In genomic region chr19:1146858-1147780, GRCh38 we compare ENCODE assay signal across 22 cellular contexts. TPM values are rescaled to one million over a fixed set of nuclear protein-coding genes. Genes with fewer than 3 reads are reported as not detected.
DNase-seq lines count a peak whose midpoint lies in the region; ATAC-seq, FAIRE-seq and TF ChIP-seq lines count a peak whose summit lies in the region.
"Had no signal": no experiment of that assay in that cellular context is flagged by ENCODE, and none has a peak within 500 bp of the region (broad histone marks: within the 10 kb centered on the region; RNA-seq: fewer than 3 reads in every experiment).

No MANE protein-coding gene starts in this region.

- peaks cover 0 to 13% (median 1%) of the 10 kb centered on the region in 4 experiments; a peak in 2 of 8 replicates for H3K36me3 ChIP-seq in H1 (ENCODE audit: control insufficient read depth in 2 of 4, insufficient read depth in 4 of 4, low read length in 3 of 4)
- peaks cover 13 to 14% of the 10 kb centered on the region in 2 experiments; a peak in 4 of 5 replicates for H3K36me3 ChIP-seq in HepG2 (replicated peaks in 1 of 2; ENCODE audit: control insufficient read depth in 1 of 2, insufficient read depth in 2 of 2, low read length in 2 of 2)
- no peaks in the 10 kb centered on the region for H3K36me3 ChIP-seq in CD8-positive, alpha-beta memory T cell (ENCODE audit: insufficient read depth, low read length)

- peaks cover 19% of the 10 kb centered on the region for H3K4me1 Mint-ChIP-seq in stimulated activated naive CD8-positive, alpha-beta T cell treated with anti-CD3 and anti-CD28 coated beads, Interleukin-15, amount 100 ng/mL, for 72 hours
- H3K4me1 Mint-ChIP-seq in CD8-positive, alpha-beta memory T cell = peaks cover 0 to 3% (median 1%) of the 10 kb centered on the region in 3 donors

- CTCF ChIA-PET in H1 (lab: Charles Lee; ENCODE audit: partially characterized antibody) = interaction anchor here (0.6 to 2.5 kb wide), 8 partner anchors 11 to 233 kb away, joined by 3 to 9 read pairs (median 4); no protein-coding TSS in a partner anchor
- CTCF ChIA-PET in HepG2 (lab: Yijun Ruan, JAX; ENCODE audit: low intra/inter-chr PET ratio, low total read pairs) = no interaction called here
- CTCF ChIA-PET in CD8-positive, alpha-beta memory T cell (lab: Charles Lee) = no interaction called here

- H3K27ac ChIP-seq in H1 (ENCODE audit: low read depth, low read length) (no peak overlapping the region; the same call in 1 of the 2 replicates), HepG2 (ENCODE audit: extremely low read length, insufficient read depth, low read length) (no peak overlapping the region)
- no peak overlapping the region for H3K27ac ChIP-seq in CD8-positive, alpha-beta memory T cell (ENCODE audit: low read depth, low read length)
- H3K27ac ChIP-seq: SJCRH30 had no signal

- TF ChIP-seq EP300 in H1 (IDR thresholded peaks at IDR 0.05; ENCODE audit: borderline replicate concordance in 1 of 2, low read depth in 2 of 2, low read length in 2 of 2) = no peak
- TF ChIP-seq EP300 in HepG2 (IDR thresholded peaks at IDR 0.05; ENCODE audit: low read depth in 2 of 2, low read length in 2 of 2) = no peak
- TF ChIP-seq EP300 in HepG2 (CRISPR knock-in tag; IDR thresholded peaks at IDR 0.05; ENCODE audit: borderline replicate concordance) = no peak

- no peak for TF ChIP-seq POLR2A in H1 (IDR thresholded peaks at IDR 0.05; ENCODE audit: control extremely low read depth in 1 of 2, low read depth in 2 of 2, low read length in 2 of 2)
- no peak for TF ChIP-seq POLR2A in HepG2 (IDR thresholded peaks at IDR 0.05; ENCODE audit: insufficient read depth in 1 of 2, low read depth in 2 of 2, low read length in 2 of 2)

- H3K27me3 ChIP-seq in H1 (replicated peaks in 1 of 4; ENCODE audit: control insufficient read depth in 3 of 4, extremely low read depth in 1 of 4, insufficient read depth in 3 of 4, low read length in 3 of 4) = no peaks in the 10 kb centered on the region
- no peaks in the 10 kb centered on the region; a peak in 1 of 5 replicates for H3K27me3 ChIP-seq in HepG2 (ENCODE audit: control insufficient read depth in 1 of 2, insufficient read depth in 2 of 2, low read length in 2 of 2)
- H3K27me3 ChIP-seq in CD8-positive, alpha-beta memory T cell (ENCODE audit: insufficient read depth, low read length, poor library complexity, severe bottlenecking) = no peaks in the 10 kb centered on the region
- H3K27me3 ChIP-seq: SJCRH30 had no signal

- intact Hi-C loops in HepG2 (cut with micrococcal nuclease; ENCODE audit: unreplicated experiment) = no loop called here

- H2BK12ac ChIP-seq in H1 (ENCODE audit: low read depth, low read length) = no peak overlapping the region

- H3K4ac ChIP-seq in H1 (replicated peaks; ENCODE audit: insufficient read length, low read depth, low read length) = no peak overlapping the region

- no peak overlapping the region for H3K4me3 ChIP-seq in H1 (ENCODE audit: extremely low read depth in 1 of 4, insufficient read depth in 2 of 4, low read depth in 3 of 4, low read length in 4 of 4)
- H3K4me3 ChIP-seq in HepG2 (replicated peaks in 1 of 3; ENCODE audit: insufficient read depth in 1 of 3, low read depth in 2 of 3, low read length in 3 of 3) = no peak overlapping the region
- H3K4me3 ChIP-seq in CD8-positive, alpha-beta memory T cell (ENCODE audit: low read length) = no peak overlapping the region
- H3K4me3 ChIP-seq: SJCRH30 had no signal

- BruUV-seq in HepG2 (replicated peaks; lab: Mats Ljungman, UMichigan) = no TSS peak

- H3K79me2 ChIP-seq in H1 (ENCODE audit: control insufficient read depth in 1 of 2, insufficient read depth in 2 of 2, low read length in 2 of 2) = no peaks in the 10 kb centered on the region
- H3K79me2 ChIP-seq in HepG2 (ENCODE audit: insufficient read depth, low read length) = no peaks in the 10 kb centered on the region

- H2BK20ac ChIP-seq in H1 (ENCODE audit: low read length) = no peak overlapping the region

- no peak overlapping the region for H2AFZ ChIP-seq in H1 (ENCODE audit: low read length)
- H2AFZ ChIP-seq in HepG2 (ENCODE audit: low read length) = no peak overlapping the region

- in situ Hi-C loops in HepG2 (cut with HindIII; ENCODE audit: extremely low pct_ligation_motif_present, low pct_unique_long_range_greater_than_20kb) = no loop called here

- POLR2A ChIA-PET in H1 (lab: Charles Lee; ENCODE audit: partially characterized antibody) (interaction anchor here (0.6 to 1.7 kb wide), 9 partner anchors 11 to 122 kb away, joined by 3 to 5 read pairs (median 4); partner anchors contain the start of gene CIRBP), HepG2 (lab: Yijun Ruan, JAX) (no interaction called here)
- POLR2A ChIA-PET in CD8-positive, alpha-beta memory T cell (lab: Charles Lee) = interaction anchor here (1.1 kb wide), 1 partner anchor 14 kb away, joined by 3 read pairs; no protein-coding TSS in a partner anchor

- DNase-seq in stimulated activated naive CD8-positive, alpha-beta T cell treated with anti-CD3 and anti-CD28 coated beads, Interleukin-15, amount 100 ng/mL, for 72 hours = no peak
- no peak for DNase-seq in stimulated activated naive CD8-positive, alpha-beta T cell treated with anti-CD3 and anti-CD28 coated beads, Interleukin-15, Interleukin-2, amounts not matched to agents 100 U/mL and 50 U/mL, for 24 hours
- DNase-seq in H1 (ENCODE audit: low read depth in 1 of 2, low spot score in 2 of 2) = no peak
- no peak for DNase-seq in HepG2 (ENCODE audit: low spot score)
- no peak for DNase-seq in inferior parietal cortex (ENCODE audit: extremely low spot score)
- DNase-seq in CD8-positive, alpha-beta memory T cell = no peak
- DNase-seq: 8988T, DMS153, Karpas-422, NCI-H1092 treated with DMSO at 0.1 percent for 48 hours, NCI-H146, NCI-H1930, NCI-H2107, NCI-H446, NCI-H524 treated with DMSO at 0.1 percent for 48 hours, NCI-H774, SJCRH30 had no signal

- peak; percentile 27 for ATAC-seq in stimulated activated naive CD8-positive, alpha-beta T cell treated with anti-CD3 and anti-CD28 coated beads, Interleukin-15, amount 100 ng/mL, for 72 hours
- no peak for ATAC-seq in stimulated activated naive CD8-positive, alpha-beta T cell treated with anti-CD3 and anti-CD28 coated beads, Interleukin-15, Interleukin-2, amounts not matched to agents 100 U/mL and 50 U/mL, for 24 hours
- ATAC-seq in HepG2 (no peak), esophagus mucosa (no peak), HG02798 (IDR thresholded peaks at IDR 0.05; ENCODE audit: poor library complexity, unreplicated experiment) (no peak)
- ATAC-seq: Right ventricle myocardium inferior, SK-N-SH treated with all-trans-retinoic acid at 6 μM for 48 hours had no signal

- TF ChIP-seq RAD21 in H1 (IDR thresholded peaks at IDR 0.05 in 1 of 2, conservative IDR thresholded peaks at IDR 0.05 in 1 of 2; ENCODE audit: low read depth in 2 of 2, low read length in 2 of 2) (no peak), HepG2 (CRISPR knock-in tag; IDR thresholded peaks at IDR 0.05) (no peak)

- no peak overlapping the region; the same call in none of the 2 replicates for H3K18ac ChIP-seq in H1 (ENCODE audit: extremely low read depth, low read length)

- H3K36me3 Mint-ChIP-seq in CD8-positive, alpha-beta memory T cell = peaks cover 1 to 43% (median 5%) of the 10 kb centered on the region in 3 donors

- 78% methylated on average over 19 of the region's 38 CpGs; no CpG with 5 or more reads in 1 of the 2 experiments for WGBS in H1 (ENCODE audit: extremely low coverage in 1 of 2, insufficient coverage in 1 of 2, insufficient read length in 1 of 2, insufficient replicate concordance in 2 of 2, low coverage in 1 of 2, low lambda C conversion rate in 2 of 2, missing lambda C conversion rate in 1 of 2), 2 experiments
- 98% methylated on average over 18 of the region's 38 CpGs for WGBS in HepG2 (ENCODE audit: low lambda C conversion rate)

- H4K5ac ChIP-seq in H1 (ENCODE audit: insufficient read length, low read depth, low read length) = no peak overlapping the region

- no peaks in the 10 kb centered on the region for H3K9me3 ChIP-seq in H1 (ENCODE audit: insufficient read depth in 2 of 2, low read depth in 1 of 2, low read length in 1 of 2)
- H3K9me3 ChIP-seq in HepG2 (ENCODE audit: low read length) = no peaks in the 10 kb centered on the region
- H3K9me3 ChIP-seq in CD8-positive, alpha-beta memory T cell (ENCODE audit: low read length) = no peaks in the 10 kb centered on the region
- H3K9me3 ChIP-seq: SJCRH30 had no signal

- H3K9ac ChIP-seq in H1 (replicated peaks in 1 of 4; ENCODE audit: extremely low read depth in 1 of 4, low read depth in 3 of 4, low read length in 3 of 4) (no peak overlapping the region), HepG2 (ENCODE audit: insufficient read depth, low read depth, low read length) (no peak overlapping the region)

- H2BK120ac ChIP-seq in H1 (replicated peaks; ENCODE audit: low read depth, low read length) = no peak overlapping the region

- peaks cover under 1% of the 10 kb centered on the region; the same call in 1 of the 2 replicates for H3K23me2 ChIP-seq in H1 (ENCODE audit: low read depth, low read length)

- H3K9me3 Mint-ChIP-seq in stimulated activated naive CD8-positive, alpha-beta T cell treated with anti-CD3 and anti-CD28 coated beads, Interleukin-15, amount 100 ng/mL, for 72 hours = peaks cover 1 to 3% of the 10 kb centered on the region in 2 donors
- no peaks in the 10 kb centered on the region for H3K9me3 Mint-ChIP-seq in CD8-positive, alpha-beta memory T cell

- H4K91ac ChIP-seq in H1 (replicated peaks; ENCODE audit: insufficient read length, low read length) = no peak overlapping the region

- H3K4me1 ChIP-seq in H1 (replicated peaks in 1 of 4; ENCODE audit: control insufficient read depth in 3 of 4, insufficient read depth in 4 of 4, low read length in 3 of 4) = peaks cover 0 to 15% (median 7%) of the 10 kb centered on the region in 4 experiments; a peak in 5 of 7 replicates
- H3K4me1 ChIP-seq in HepG2 (ENCODE audit: insufficient read depth, low read length) = no peaks in the 10 kb centered on the region
- no peaks in the 10 kb centered on the region for H3K4me1 ChIP-seq in CD8-positive, alpha-beta memory T cell (ENCODE audit: insufficient read depth, low read length)
- H3K4me1 ChIP-seq: SJCRH30 had no signal

- peak overlapping the region; percentile 75; the same call in 1 of the 2 replicates for H2BK5ac ChIP-seq in H1 (ENCODE audit: low read depth, low read length)

- H3K27me3 Mint-ChIP-seq in stimulated activated naive CD8-positive, alpha-beta T cell treated with anti-CD3 and anti-CD28 coated beads, Interleukin-15, amount 100 ng/mL, for 72 hours = no peaks in the 10 kb centered on the region
- H3K27me3 Mint-ChIP-seq in CD8-positive, alpha-beta memory T cell = peaks cover 0 to 1% of the 10 kb centered on the region in 2 donors

- no peak overlapping the region for H2AK5ac ChIP-seq in H1 (ENCODE audit: low read depth, low read length)

- no peak overlapping the region for H3K27ac Mint-ChIP-seq in stimulated activated naive CD8-positive, alpha-beta T cell treated with anti-CD3 and anti-CD28 coated beads, Interleukin-15, amount 100 ng/mL, for 72 hours
- H3K27ac Mint-ChIP-seq in CD8-positive, alpha-beta memory T cell = no peak overlapping the region

- H3K4me2 ChIP-seq in H1 (ENCODE audit: insufficient read depth in 1 of 2, low read depth in 2 of 2, low read length in 2 of 2) (no peak overlapping the region), HepG2 (ENCODE audit: low read depth, low read length) (no peak overlapping the region)

- no peak overlapping the region for H3K23ac ChIP-seq in H1 (ENCODE audit: insufficient read length)

- peaks cover 5% of the 10 kb centered on the region; the same call in 1 of the 2 replicates for H3K79me1 ChIP-seq in H1 (ENCODE audit: low read depth, low read length)

- FAIRE-seq in H1 (lab: Jason Lieb, UNC) (no peak), HepG2 (lab: Jason Lieb, UNC) (no peak)
- FAIRE-seq: GM19239 had no signal

- H3K56ac ChIP-seq in H1 (replicated peaks; ENCODE audit: insufficient read length, low read depth, low read length) = no peak overlapping the region

- no peak overlapping the region for H3K4me3 Mint-ChIP-seq in stimulated activated naive CD8-positive, alpha-beta T cell treated with anti-CD3 and anti-CD28 coated beads, Interleukin-15, amount 100 ng/mL, for 72 hours
- no peak overlapping the region for H3K4me3 Mint-ChIP-seq in CD8-positive, alpha-beta memory T cell

- TF ChIP-seq CTCF in H1 (IDR thresholded peaks at IDR 0.05; ENCODE audit: control extremely low read depth in 1 of 3, insufficient read depth in 1 of 3, low read depth in 1 of 3, low read length in 3 of 3) = no peak
- no peak for TF ChIP-seq CTCF in HepG2 (CRISPR knock-in tag; IDR thresholded peaks at IDR 0.05)

- H4K20me1 ChIP-seq in H1 (replicated peaks in 1 of 2; ENCODE audit: control insufficient read depth in 1 of 2, insufficient read depth in 2 of 2, low read length in 2 of 2) = no peaks in the 10 kb centered on the region
- H4K20me1 ChIP-seq in HepG2 (ENCODE audit: insufficient read depth, low read length) = no peaks in the 10 kb centered on the region

- H4K8ac ChIP-seq in H1 (ENCODE audit: extremely low read depth, insufficient read depth, low read length) = peak overlapping the region; percentile 78; the same call in 1 of the 2 replicates

- H3K14ac ChIP-seq in H1 (ENCODE audit: insufficient read length) = no peak overlapping the region

- no peak overlapping the region for H2BK15ac ChIP-seq in H1 (ENCODE audit: low read length)

RNA-seq across cellular contexts. Expression of gene SBNO2, which starts 26.9 kb away (rescaled TPM):
- 31.4 and 37.4 TPM in 2 replicates for total RNA-seq in H1 (2021; fragmentation: NEBNext Ultra II Directional; extraction: Animal tissue kit (Norgen Biotek cat#: 25700))
- polyA plus RNA-seq in H1 (2011; rRNA removed) (12.2 and 21.3 TPM in 2 replicates), HepG2 (2011; rRNA removed) (8.6 and 10.8 TPM in 2 replicates)
- polyA plus RNA-seq in H1 (2011; cell fraction: cytosol; rRNA removed) = 12.8 TPM
- 67.3 TPM for polyA plus RNA-seq in H1 (2011; cell fraction: nucleus; rRNA removed)
- polyA plus RNA-seq in H1 (2012, experiment 1 of 2) = 21.4 to 33.6 TPM (median 24.5 TPM) in 4 replicates
- 13.6 TPM for polyA plus RNA-seq in H1 (2012, experiment 2 of 2)
- 16.0 TPM for polyA plus RNA-seq in H1 (2013, experiment 1 of 2)
- 14.4 TPM for polyA plus RNA-seq in H1 (2013, experiment 2 of 2)
- 10.0 and 10.6 TPM in 2 replicates for polyA minus RNA-seq in H1 (2011; rRNA and poly(A)+ RNA removed)
- 23.1 TPM for polyA minus RNA-seq in H1 (2011; cell fraction: cytosol; rRNA and poly(A)+ RNA removed)
- polyA minus RNA-seq in H1 (2011; cell fraction: nucleus; rRNA and poly(A)+ RNA removed) = 23.4 TPM
- total RNA-seq in HepG2 (2016; rRNA removed; fragmentation: Illumina TruSeq; extraction: Trizol) (5.8 and 10.4 TPM in 2 replicates), esophagus mucosa (67.5 TPM)
- 3.3 and 3.8 TPM in 2 replicates for total RNA-seq in HepG2 (2016; cell fraction: cytosol; rRNA removed; fragmentation: Illumina TruSeq; extraction: Trizol; ENCODE audit: low read depth)
- total RNA-seq in HepG2 (2016; cell fraction: insoluble cytoplasmic fraction; rRNA removed; fragmentation: Illumina TruSeq; extraction: Trizol) = 6.5 and 12.4 TPM in 2 replicates
- total RNA-seq in HepG2 (2016; cell fraction: membrane; rRNA removed; fragmentation: Illumina TruSeq; extraction: Trizol) = 7.7 and 8.1 TPM in 2 replicates
- 10.4 and 12.1 TPM in 2 replicates for total RNA-seq in HepG2 (2016; cell fraction: nucleus; rRNA removed; fragmentation: Illumina TruSeq; extraction: Trizol)
- 4.1 and 8.0 TPM in 2 replicates for polyA plus RNA-seq in HepG2 (2011; cell fraction: cytosol; rRNA removed)
- 53.6 and 82.3 TPM in 2 replicates for polyA plus RNA-seq in HepG2 (2011; cell fraction: nucleus; rRNA removed)
- polyA plus RNA-seq in HepG2 (2012) = 10.8 and 11.3 TPM in 2 replicates
- polyA plus RNA-seq in HepG2 (2016; cell fraction: cytosol; fragmentation: Illumina TruSeq; extraction: Trizol; ENCODE audit: low read depth) = 1.0 and 1.1 TPM in 2 replicates
- polyA plus RNA-seq in HepG2 (2016; cell fraction: insoluble cytoplasmic fraction; fragmentation: Illumina TruSeq; extraction: Trizol; ENCODE audit: low read depth) = 6.7 and 7.7 TPM in 2 replicates
- polyA plus RNA-seq in HepG2 (2016; cell fraction: membrane; fragmentation: Illumina TruSeq; extraction: Trizol; ENCODE audit: low read depth) = 2.8 and 3.4 TPM in 2 replicates
- 33.1 and 36.3 TPM in 2 replicates for polyA plus RNA-seq in HepG2 (2016; cell fraction: nucleus; fragmentation: Illumina TruSeq; extraction: Trizol; ENCODE audit: insufficient read depth, low read depth)
- polyA minus RNA-seq in HepG2 (2011; rRNA and poly(A)+ RNA removed; ENCODE audit: low replicate concordance) = 21.5 and 30.2 TPM in 2 replicates
- 9.8 and 12.0 TPM in 2 replicates for polyA minus RNA-seq in HepG2 (2011; cell fraction: cytosol; rRNA and poly(A)+ RNA removed)
- 13.0 and 13.4 TPM in 2 replicates for polyA minus RNA-seq in HepG2 (2011; cell fraction: nucleus; rRNA and poly(A)+ RNA removed)
- 10 to 100 TPM; 59.0 to 61.0 TPM for total RNA-seq in CD8-positive, alpha-beta memory T cell
- 4.3 TPM for polyA plus RNA-seq in CD8-positive, alpha-beta memory T cell

RNA-seq across cellular contexts. Expression of gene GPX4, which starts 43.3 kb away (rescaled TPM):
- total RNA-seq in H1 (2021; fragmentation: NEBNext Ultra II Directional; extraction: Animal tissue kit (Norgen Biotek cat#: 25700)) = 342 and 355 TPM in 2 replicates
- 693 and 947 TPM in 2 replicates for polyA plus RNA-seq in H1 (2011; rRNA removed)
- polyA plus RNA-seq in H1 (2011; cell fraction: cytosol; rRNA removed) = 779 TPM
- 730 TPM for polyA plus RNA-seq in H1 (2011; cell fraction: nucleus; rRNA removed)
- polyA plus RNA-seq in H1 (2012, experiment 1 of 2) = 475 to 711 TPM (median 640 TPM) in 4 replicates
- polyA plus RNA-seq in H1 (2012, experiment 2 of 2) = 958 TPM
- polyA plus RNA-seq in H1 (2013, experiment 1 of 2) = 575 TPM
- 562 TPM for polyA plus RNA-seq in H1 (2013, experiment 2 of 2)
- 186 and 191 TPM in 2 replicates for polyA minus RNA-seq in H1 (2011; rRNA and poly(A)+ RNA removed)
- polyA minus RNA-seq in H1 (2011; cell fraction: cytosol; rRNA and poly(A)+ RNA removed) = 297 TPM
- 155 TPM for polyA minus RNA-seq in H1 (2011; cell fraction: nucleus; rRNA and poly(A)+ RNA removed)
- total RNA-seq in HepG2 (2016; rRNA removed; fragmentation: Illumina TruSeq; extraction: Trizol) = 426 and 535 TPM in 2 replicates
- 2,785 and 3,522 TPM in 2 replicates for total RNA-seq in HepG2 (2016; cell fraction: cytosol; rRNA removed; fragmentation: Illumina TruSeq; extraction: Trizol; ENCODE audit: low read depth)
- 340 and 561 TPM in 2 replicates for total RNA-seq in HepG2 (2016; cell fraction: insoluble cytoplasmic fraction; rRNA removed; fragmentation: Illumina TruSeq; extraction: Trizol)
- 1,902 and 2,313 TPM in 2 replicates for total RNA-seq in HepG2 (2016; cell fraction: membrane; rRNA removed; fragmentation: Illumina TruSeq; extraction: Trizol)
- 168 and 177 TPM in 2 replicates for total RNA-seq in HepG2 (2016; cell fraction: nucleus; rRNA removed; fragmentation: Illumina TruSeq; extraction: Trizol)
- polyA plus RNA-seq in HepG2 (2011; rRNA removed) = 613 and 728 TPM in 2 replicates
- 837 and 1,257 TPM in 2 replicates for polyA plus RNA-seq in HepG2 (2011; cell fraction: cytosol; rRNA removed)
- 557 and 562 TPM in 2 replicates for polyA plus RNA-seq in HepG2 (2011; cell fraction: nucleus; rRNA removed)
- 539 and 705 TPM in 2 replicates for polyA plus RNA-seq in HepG2 (2012)
- polyA plus RNA-seq in HepG2 (2016; cell fraction: cytosol; fragmentation: Illumina TruSeq; extraction: Trizol; ENCODE audit: low read depth) = 3,701 and 4,930 TPM in 2 replicates
- polyA plus RNA-seq in HepG2 (2016; cell fraction: insoluble cytoplasmic fraction; fragmentation: Illumina TruSeq; extraction: Trizol; ENCODE audit: low read depth) = 454 and 583 TPM in 2 replicates
- polyA plus RNA-seq in HepG2 (2016; cell fraction: membrane; fragmentation: Illumina TruSeq; extraction: Trizol; ENCODE audit: low read depth) = 2,313 and 2,706 TPM in 2 replicates
- polyA plus RNA-seq in HepG2 (2016; cell fraction: nucleus; fragmentation: Illumina TruSeq; extraction: Trizol; ENCODE audit: insufficient read depth, low read depth) = 387 and 420 TPM in 2 replicates
- 195 and 435 TPM in 2 replicates for polyA minus RNA-seq in HepG2 (2011; rRNA and poly(A)+ RNA removed; ENCODE audit: low replicate concordance)
- polyA minus RNA-seq in HepG2 (2011; cell fraction: cytosol; rRNA and poly(A)+ RNA removed) = 211 and 241 TPM in 2 replicates
- 51.6 and 73.4 TPM in 2 replicates for polyA minus RNA-seq in HepG2 (2011; cell fraction: nucleus; rRNA and poly(A)+ RNA removed)
- 100 to 1,000 TPM; 222 TPM for total RNA-seq in CD8-positive, alpha-beta memory T cell
- 373 TPM for polyA plus RNA-seq in CD8-positive, alpha-beta memory T cell
- total RNA-seq in esophagus mucosa = 138 TPM

RNA-seq across cellular contexts. Expression of gene POLR2E, which starts 51.9 kb away (rescaled TPM):
- total RNA-seq in H1 (2021; fragmentation: NEBNext Ultra II Directional; extraction: Animal tissue kit (Norgen Biotek cat#: 25700)) = 274 and 281 TPM in 2 replicates
- polyA plus RNA-seq in H1 (2011; rRNA removed) = 381 and 483 TPM in 2 replicates
- 378 TPM for polyA plus RNA-seq in H1 (2011; cell fraction: cytosol; rRNA removed)
- 283 TPM for polyA plus RNA-seq in H1 (2011; cell fraction: nucleus; rRNA removed)
- polyA plus RNA-seq in H1 (2012, experiment 1 of 2) = 286 to 416 TPM (median 379 TPM) in 4 replicates
- 296 TPM for polyA plus RNA-seq in H1 (2012, experiment 2 of 2)
- polyA plus RNA-seq in H1 (2013, experiment 1 of 2) = 195 TPM
- polyA plus RNA-seq in H1 (2013, experiment 2 of 2) = 204 TPM
- polyA minus RNA-seq in H1 (2011; rRNA and poly(A)+ RNA removed) = 110 and 140 TPM in 2 replicates
- 128 TPM for polyA minus RNA-seq in H1 (2011; cell fraction: cytosol; rRNA and poly(A)+ RNA removed)
- 125 TPM for polyA minus RNA-seq in H1 (2011; cell fraction: nucleus; rRNA and poly(A)+ RNA removed)
- 140 TPM in 2 replicates for total RNA-seq in HepG2 (2016; rRNA removed; fragmentation: Illumina TruSeq; extraction: Trizol)
- 43.4 and 44.8 TPM in 2 replicates for total RNA-seq in HepG2 (2016; cell fraction: cytosol; rRNA removed; fragmentation: Illumina TruSeq; extraction: Trizol; ENCODE audit: low read depth)
- total RNA-seq in HepG2 (2016; cell fraction: insoluble cytoplasmic fraction; rRNA removed; fragmentation: Illumina TruSeq; extraction: Trizol) = 135 and 141 TPM in 2 replicates
- total RNA-seq in HepG2 (2016; cell fraction: membrane; rRNA removed; fragmentation: Illumina TruSeq; extraction: Trizol) = 89.0 and 92.5 TPM in 2 replicates
- total RNA-seq in HepG2 (2016; cell fraction: nucleus; rRNA removed; fragmentation: Illumina TruSeq; extraction: Trizol) = 54.0 and 55.3 TPM in 2 replicates
- 272 and 305 TPM in 2 replicates for polyA plus RNA-seq in HepG2 (2011; rRNA removed)
- 222 and 337 TPM in 2 replicates for polyA plus RNA-seq in HepG2 (2011; cell fraction: cytosol; rRNA removed)
- 150 and 188 TPM in 2 replicates for polyA plus RNA-seq in HepG2 (2011; cell fraction: nucleus; rRNA removed)
- 201 and 222 TPM in 2 replicates for polyA plus RNA-seq in HepG2 (2012)
- 94.9 and 102 TPM in 2 replicates for polyA plus RNA-seq in HepG2 (2016; cell fraction: cytosol; fragmentation: Illumina TruSeq; extraction: Trizol; ENCODE audit: low read depth)
- 246 and 282 TPM in 2 replicates for polyA plus RNA-seq in HepG2 (2016; cell fraction: insoluble cytoplasmic fraction; fragmentation: Illumina TruSeq; extraction: Trizol; ENCODE audit: low read depth)
- polyA plus RNA-seq in HepG2 (2016; cell fraction: membrane; fragmentation: Illumina TruSeq; extraction: Trizol; ENCODE audit: low read depth) = 145 and 159 TPM in 2 replicates
- 179 TPM in 2 replicates for polyA plus RNA-seq in HepG2 (2016; cell fraction: nucleus; fragmentation: Illumina TruSeq; extraction: Trizol; ENCODE audit: insufficient read depth, low read depth)
- 343 and 389 TPM in 2 replicates for polyA minus RNA-seq in HepG2 (2011; rRNA and poly(A)+ RNA removed; ENCODE audit: low replicate concordance)
- 104 and 129 TPM in 2 replicates for polyA minus RNA-seq in HepG2 (2011; cell fraction: cytosol; rRNA and poly(A)+ RNA removed)
- 39.5 and 42.0 TPM in 2 replicates for polyA minus RNA-seq in HepG2 (2011; cell fraction: nucleus; rRNA and poly(A)+ RNA removed)
- 100 to 1,000 TPM; 270 to 278 TPM for total RNA-seq in CD8-positive, alpha-beta memory T cell
- 249 TPM for polyA plus RNA-seq in CD8-positive, alpha-beta memory T cell
- total RNA-seq in esophagus mucosa = 139 TPM

RNA-seq across cellular contexts. Expression of gene STK11, which starts 58.5 kb away (rescaled TPM):
- 70.7 and 75.2 TPM in 2 replicates for total RNA-seq in H1 (2021; fragmentation: NEBNext Ultra II Directional; extraction: Animal tissue kit (Norgen Biotek cat#: 25700))
- polyA plus RNA-seq in H1 (2011; rRNA removed) = 45.3 and 71.0 TPM in 2 replicates
- polyA plus RNA-seq in H1 (2011; cell fraction: cytosol; rRNA removed) = 71.1 TPM
- 143 TPM for polyA plus RNA-seq in H1 (2011; cell fraction: nucleus; rRNA removed)
- 58.3 to 76.3 TPM (median 64.8 TPM) in 4 replicates for polyA plus RNA-seq in H1 (2012, experiment 1 of 2)
- polyA plus RNA-seq in H1 (2012, experiment 2 of 2) = 55.4 TPM
- polyA plus RNA-seq in H1 (2013, experiment 1 of 2) = 44.0 TPM
- polyA plus RNA-seq in H1 (2013, experiment 2 of 2) = 41.8 TPM
- polyA minus RNA-seq in H1 (2011; rRNA and poly(A)+ RNA removed) = 22.4 and 26.9 TPM in 2 replicates
- 44.5 TPM for polyA minus RNA-seq in H1 (2011; cell fraction: cytosol; rRNA and poly(A)+ RNA removed)
- polyA minus RNA-seq in H1 (2011; cell fraction: nucleus; rRNA and poly(A)+ RNA removed) = 46.0 TPM
- 28.4 and 43.6 TPM in 2 replicates for total RNA-seq in HepG2 (2016; rRNA removed; fragmentation: Illumina TruSeq; extraction: Trizol)
- 18.3 and 20.2 TPM in 2 replicates for total RNA-seq in HepG2 (2016; cell fraction: cytosol; rRNA removed; fragmentation: Illumina TruSeq; extraction: Trizol; ENCODE audit: low read depth)
- 23.3 and 42.4 TPM in 2 replicates for total RNA-seq in HepG2 (2016; cell fraction: insoluble cytoplasmic fraction; rRNA removed; fragmentation: Illumina TruSeq; extraction: Trizol)
- total RNA-seq in HepG2 (2016; cell fraction: membrane; rRNA removed; fragmentation: Illumina TruSeq; extraction: Trizol) = 47.5 and 49.4 TPM in 2 replicates
- total RNA-seq in HepG2 (2016; cell fraction: nucleus; rRNA removed; fragmentation: Illumina TruSeq; extraction: Trizol) = 33.1 and 35.0 TPM in 2 replicates
- 27.5 and 40.8 TPM in 2 replicates for polyA plus RNA-seq in HepG2 (2011; rRNA removed)
- polyA plus RNA-seq in HepG2 (2011; cell fraction: cytosol; rRNA removed) = 31.3 and 45.7 TPM in 2 replicates
- 143 and 178 TPM in 2 replicates for polyA plus RNA-seq in HepG2 (2011; cell fraction: nucleus; rRNA removed)
- polyA plus RNA-seq in HepG2 (2012) = 38.3 and 41.3 TPM in 2 replicates
- 12.4 and 14.0 TPM in 2 replicates for polyA plus RNA-seq in HepG2 (2016; cell fraction: cytosol; fragmentation: Illumina TruSeq; extraction: Trizol; ENCODE audit: low read depth)
- polyA plus RNA-seq in HepG2 (2016; cell fraction: insoluble cytoplasmic fraction; fragmentation: Illumina TruSeq; extraction: Trizol; ENCODE audit: low read depth) = 24.8 and 28.5 TPM in 2 replicates
- 31.5 and 34.3 TPM in 2 replicates for polyA plus RNA-seq in HepG2 (2016; cell fraction: membrane; fragmentation: Illumina TruSeq; extraction: Trizol; ENCODE audit: low read depth)
- polyA plus RNA-seq in HepG2 (2016; cell fraction: nucleus; fragmentation: Illumina TruSeq; extraction: Trizol; ENCODE audit: insufficient read depth, low read depth) = 76.9 and 78.9 TPM in 2 replicates
- polyA minus RNA-seq in HepG2 (2011; rRNA and poly(A)+ RNA removed; ENCODE audit: low replicate concordance) = 2.2 and 54.9 TPM in 2 replicates
- polyA minus RNA-seq in HepG2 (2011; cell fraction: cytosol; rRNA and poly(A)+ RNA removed) = 24.1 and 27.3 TPM in 2 replicates
- 21.8 and 30.2 TPM in 2 replicates for polyA minus RNA-seq in HepG2 (2011; cell fraction: nucleus; rRNA and poly(A)+ RNA removed)
- total RNA-seq in CD8-positive, alpha-beta memory T cell = 10 to 100 TPM; 66.9 to 69.7 TPM
- polyA plus RNA-seq in CD8-positive, alpha-beta memory T cell = 37.0 TPM
- total RNA-seq in esophagus mucosa = 35.0 TPM
